In genomic region chr6:89834884-89835792, GRCh38 we compare ENCODE assay signal across 9 cellular contexts. TPM values are rescaled to one million over a fixed set of nuclear protein-coding genes. Genes with fewer than 3 reads are reported as not detected.
DNase-seq lines count a peak whose midpoint lies in the region; ATAC-seq and FAIRE-seq lines count a peak whose summit lies in the region.
"Had no signal": no experiment of that assay in that cellular context is flagged by ENCODE, and none has a peak within 500 bp of the region (broad histone marks: within the 10 kb centered on the region; RNA-seq: fewer than 3 reads in every experiment).

No MANE protein-coding gene starts in this region.

- POLR2A ChIA-PET in activated CD4-positive, alpha-beta T cell treated with anti-CD3 and anti-CD28 coated beads, Interleukin-2, amount 10 ng/mL, durations not matched to agents 7 days and 5 days (lab: Charles Lee): interaction anchor here (0.7 kb wide), 1 partner anchor 970 kb away, joined by 3 read pairs; no protein-coding TSS in a partner anchor

- CTCF ChIA-PET in activated CD4-positive, alpha-beta T cell treated with anti-CD3 and anti-CD28 coated beads, Interleukin-2, amount 10 ng/mL, durations not matched to agents 7 days and 5 days (lab: Charles Lee): interaction anchor here (1.7 kb wide), 1 partner anchor 42 kb away, joined by 4 read pairs; no protein-coding TSS in a partner anchor

- no peak overlapping the region for H2BK120ac ChIP-seq in mesendoderm (ENCODE audit: low read depth, low read length)

- H3K27ac ChIP-seq in small intestine (ENCODE audit: low read depth in 1 of 2, low read length in 1 of 2) (peak overlapping the region in 1 of 2 donors; percentile 23), mesendoderm (ENCODE audit: low read depth, low read length) (no peak overlapping the region)

- H3K4ac ChIP-seq in mesendoderm (ENCODE audit: low read depth, low read length): no peak overlapping the region

- no peak overlapping the region for H4K5ac ChIP-seq in mesendoderm (ENCODE audit: low read length)

- H2AK5ac ChIP-seq in mesendoderm (ENCODE audit: low read length): no peak overlapping the region

- H3K79me1 ChIP-seq in mesendoderm (ENCODE audit: low read length): peaks cover 5% of the 10 kb centered on the region

- peaks cover 0 to 2% of the 10 kb centered on the region in 2 donors for H3K36me3 ChIP-seq in small intestine (ENCODE audit: control insufficient read depth in 2 of 2, insufficient read depth in 2 of 2, low read length in 2 of 2)
- no peaks in the 10 kb centered on the region for H3K36me3 ChIP-seq in mesendoderm (ENCODE audit: control insufficient read depth, insufficient read depth, low read length)

- H3K79me2 ChIP-seq in mesendoderm (ENCODE audit: control insufficient read depth, insufficient read depth, low read length): peaks cover 22% of the 10 kb centered on the region

- peaks cover 60% of the 10 kb centered on the region for H3K4me1 Mint-ChIP-seq in activated CD4-positive, alpha-beta T cell treated with anti-CD3 and anti-CD28 coated beads, Interleukin-2, amount 10 ng/mL, durations not matched to agents 7 days and 5 days

- no peak overlapping the region for H2BK15ac ChIP-seq in mesendoderm (replicated peaks; ENCODE audit: low read depth)

- 64 to 75% (median 70%) methylated on average over 12 of the region's 12 CpGs for WGBS in small intestine, 3 donors
- no CpG with 5 or more reads among the region's 12 CpGs for WGBS in mesendoderm (ENCODE audit: extremely low coverage, insufficient coverage, low lambda C conversion rate)

- no peak overlapping the region for H2BK5ac ChIP-seq in mesendoderm (ENCODE audit: low read length)

- H3K4me3 ChIP-seq in small intestine (ENCODE audit: low read depth in 1 of 2, low read length in 2 of 2): no peak overlapping the region
- no peak overlapping the region for H3K4me3 ChIP-seq in mesendoderm (ENCODE audit: low read length)

- FAIRE-seq in small intestine (lab: Jason Lieb, UNC): no peak

- H4K8ac ChIP-seq in mesendoderm (ENCODE audit: low read depth, low read length): no peak overlapping the region

- peaks cover 71% of the 10 kb centered on the region for H3K36me3 Mint-ChIP-seq in activated CD4-positive, alpha-beta T cell treated with anti-CD3 and anti-CD28 coated beads, Interleukin-2, amount 10 ng/mL, durations not matched to agents 7 days and 5 days (ENCODE audit: low read depth)

- H3K27me3 Mint-ChIP-seq in activated CD4-positive, alpha-beta T cell treated with anti-CD3 and anti-CD28 coated beads, Interleukin-2, amount 10 ng/mL, durations not matched to agents 7 days and 5 days: no peaks in the 10 kb centered on the region

- no peak overlapping the region for H3K9ac ChIP-seq in mesendoderm (ENCODE audit: low read length)

- peak overlapping the region; percentile 40 for H3K4me3 Mint-ChIP-seq in activated CD4-positive, alpha-beta T cell treated with anti-CD3 and anti-CD28 coated beads, Interleukin-2, amount 10 ng/mL, durations not matched to agents 7 days and 5 days

- H3K9me3 ChIP-seq in small intestine (ENCODE audit: control insufficient read depth, low read depth): no peaks in the 10 kb centered on the region

- DNase-seq in activated CD4-positive, alpha-beta T cell treated with anti-CD3 and anti-CD28 coated beads, Interleukin-2, amount 10 ng/mL, durations not matched to agents 7 days and 5 days: peak; percentile 48
- DNase-seq in small intestine: peak; percentile 7
- no peak for DNase-seq in NCI-H2227 treated with DMSO at 0.1 percent for 48 hours (lab: John Stamatoyannopoulos, UW)
- no peak for DNase-seq in NCI-H526 (lab: John Stamatoyannopoulos, UW)
- no peak for DNase-seq in mesendoderm

- no peak overlapping the region for H3K56ac ChIP-seq in mesendoderm (ENCODE audit: low read length)

- H3K23ac ChIP-seq in mesendoderm (ENCODE audit: low read length): no peak overlapping the region

- H3K4me2 ChIP-seq in mesendoderm (ENCODE audit: low read length): no peak overlapping the region

- no peaks in the 10 kb centered on the region for H3K9me3 Mint-ChIP-seq in activated CD4-positive, alpha-beta T cell treated with anti-CD3 and anti-CD28 coated beads, Interleukin-2, amount 10 ng/mL, durations not matched to agents 7 days and 5 days

- peak; percentile 96 for ATAC-seq in GM19324 (IDR thresholded peaks at IDR 0.05; ENCODE audit: low FRiP score, unreplicated experiment)
- peak; percentile 96 for ATAC-seq in HG02885 (IDR thresholded peaks at IDR 0.05; ENCODE audit: poor library complexity, unreplicated experiment)

- peaks cover 4 to 6% of the 10 kb centered on the region in 2 donors for H3K4me1 ChIP-seq in small intestine (ENCODE audit: control insufficient read depth in 2 of 2, insufficient read depth in 1 of 2, low read depth in 1 of 2, low read length in 1 of 2)
- no peaks in the 10 kb centered on the region for H3K4me1 ChIP-seq in mesendoderm (ENCODE audit: control insufficient read depth, low read depth, low read length)

- H3K27me3 ChIP-seq in small intestine (ENCODE audit: control insufficient read depth in 2 of 2, insufficient read depth in 2 of 2, low read length in 2 of 2) (no peaks in the 10 kb centered on the region), mesendoderm (ENCODE audit: insufficient read depth, low read length, poor library complexity) (no peaks in the 10 kb centered on the region)

- peak overlapping the region; percentile 87 for H3K27ac Mint-ChIP-seq in activated CD4-positive, alpha-beta T cell treated with anti-CD3 and anti-CD28 coated beads, Interleukin-2, amount 10 ng/mL, durations not matched to agents 7 days and 5 days

- H3K18ac ChIP-seq in mesendoderm (ENCODE audit: low read length): no peak overlapping the region

RNA-seq across cellular contexts. Expression of gene CASP8AP2, which starts 5.5 kb away (rescaled TPM):
- total RNA-seq in activated CD4-positive, alpha-beta T cell treated with anti-CD3 and anti-CD28 coated beads, Interleukin-2, amount 10 ng/mL, durations not matched to agents 7 days and 5 days: 10 to 100 TPM; 45.1 to 49.6 TPM
- polyA plus RNA-seq in small intestine: 1 to 10 TPM; 1.4 to 4.8 (median 3.1) TPM
- 13.3 TPM for polyA plus RNA-seq in mesendoderm (2013, experiment 1 of 2)
- 12.9 TPM for polyA plus RNA-seq in mesendoderm (2013, experiment 2 of 2)

RNA-seq across cellular contexts. Expression of gene MDN1, which starts 15.5 kb away (rescaled TPM):
- total RNA-seq in activated CD4-positive, alpha-beta T cell treated with anti-CD3 and anti-CD28 coated beads, Interleukin-2, amount 10 ng/mL, durations not matched to agents 7 days and 5 days: 10 to 100 TPM; 53.8 to 56.8 TPM
- polyA plus RNA-seq in small intestine: 10 to 100 TPM in 2 of 3 donors, 1 to 10 TPM in 1; 8.6 to 16.8 (median 13.8) TPM
- polyA plus RNA-seq in mesendoderm (2013, experiment 1 of 2): 54.1 TPM
- 50.7 TPM for polyA plus RNA-seq in mesendoderm (2013, experiment 2 of 2)

RNA-seq across cellular contexts. Expression of gene GJA10, which starts 59.1 kb away (rescaled TPM):
- not detected for total RNA-seq in activated CD4-positive, alpha-beta T cell treated with anti-CD3 and anti-CD28 coated beads, Interleukin-2, amount 10 ng/mL, durations not matched to agents 7 days and 5 days
- not detected for polyA plus RNA-seq in small intestine
- polyA plus RNA-seq in mesendoderm (2013, experiment 1 of 2): 0.07 TPM
- not detected for polyA plus RNA-seq in mesendoderm (2013, experiment 2 of 2)
- total RNA-seq: glomerular endothelial cell, RPMI7951 had no signal

Comparison
In these comparisons a context has a peak if more than half of its experiments do, and no peak if none do; other contexts are left out.
1. DNase-seq: peak in activated CD4-positive, alpha-beta T cell treated with anti-CD3 and anti-CD28 coated beads, Interleukin-2, amount 10 ng/mL, durations not matched to agents 7 days and 5 days (single experiment) and small intestine (single experiment); none in NCI-H2227 treated with DMSO at 0.1 percent for 48 hours (single experiment), NCI-H526 (0 of 2) and mesendoderm (single experiment).